In the genomic region with DNA sequence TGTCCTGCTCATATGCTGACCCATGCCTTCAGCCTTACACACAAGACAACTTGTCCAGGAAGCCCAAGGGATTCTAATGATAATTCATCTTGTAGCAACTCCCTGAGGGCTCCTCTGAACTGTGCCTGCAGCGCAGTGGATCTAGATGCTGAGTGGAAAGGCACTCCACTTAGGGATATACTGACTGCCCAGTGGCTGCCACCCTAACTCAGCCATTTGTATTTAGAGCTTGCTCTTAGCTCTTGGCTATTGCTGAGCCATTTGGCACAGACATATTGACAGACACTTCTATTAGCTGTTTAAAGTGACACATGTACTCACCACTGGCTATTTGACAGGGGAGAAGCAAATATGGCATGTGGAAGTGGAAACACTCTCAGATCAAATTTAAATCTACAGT, we compare ENCODE assay signal across 28 cellular contexts.
"Had no signal": no experiment of that assay in that cellular context is flagged by ENCODE, and none has a peak within 500 bp of the region (broad histone marks: within the 10 kb centered on the region; RNA-seq: fewer than 3 reads in every experiment).

No MANE protein-coding gene starts in this region.

- H3K4me3 ChIP-seq: ascending aorta, breast epithelium, cardiac muscle cell, coronary artery, dorsolateral prefrontal cortex had no signal

- H3K4me1 ChIP-seq: ascending aorta, breast epithelium had no signal

- H3K9me3 ChIP-seq: ascending aorta had no signal

- H3K27ac ChIP-seq: ascending aorta, breast epithelium, cardiac muscle cell, coronary artery, dorsolateral prefrontal cortex, WERI-Rb-1 had no signal

- DNase-seq: activated B cell treated with CpG ODN at 0.5 μM for 24 hours; activated CD4-positive, alpha-beta memory T cell treated with anti-CD3 and anti-CD28 coated beads, Interleukin-2, amount 10 ng/mL, durations not matched to agents 7 days and 5 days; activated CD4-positive, alpha-beta T cell treated with anti-CD3 and anti-CD28 coated beads, Interleukin-2, amount 10 ng/mL, durations not matched to agents 24 days and 14 days; activated CD4-positive, alpha-beta T cell treated with anti-CD3 and anti-CD28 coated beads, Interleukin-2, amount 50 U/mL, for 4 hours; activated CD8-positive, alpha-beta memory T cell treated with anti-CD3 and anti-CD28 coated beads, Interleukin-2, amount 50 U/mL, for 48 hours; activated gamma-delta T cell; activated naive CD4-positive, alpha-beta T cell; activated naive CD4-positive, alpha-beta T cell treated with anti-CD3 and anti-CD28 coated beads, Interleukin-2, amount 10 ng/mL, durations not matched to agents 7 days and 5 days; activated naive CD8-positive, alpha-beta T cell treated with anti-CD3 and anti-CD28 coated beads, Interleukin-2, amount 10 ng/mL, durations not matched to agents 7 days and 5 days; activated T-cell treated with anti-CD3 and anti-CD28 coated beads for 4 hours; activated T-cell treated with anti-CD3 and anti-CD28 coated beads, Interleukin-2, amount 50 U/mL, for 24 hours; activated T-cell treated with anti-CD3 and anti-CD28 coated beads, Interleukin-2, amount 50 U/mL, for 72 hours; dorsolateral prefrontal cortex; effector memory CD4-positive, alpha-beta T cell; endodermal cell; foreskin fibroblast; head of caudate nucleus; T-helper 1 cell; T-helper 17 cell; T1000; WERI-Rb-1 had no signal

- H3K36me3 ChIP-seq: ascending aorta, breast epithelium, cardiac muscle cell, WERI-Rb-1 had no signal

- ATAC-seq: activated CD4-positive, CD25-positive, alpha-beta regulatory T cell treated with anti-CD3 and anti-CD28 coated beads, Interleukin-2, amount 50 U/mL, for 24 hours; activated naive CD4-positive, alpha-beta T cell treated with anti-CD3 and anti-CD28 coated beads, Interleukin-2, amount 50 U/mL, for 72 hours; activated T-cell treated with anti-CD3 and anti-CD28 coated beads, Interleukin-2, amount 50 U/mL, for 72 hours; esophagus mucosa; T-helper 17 cell had no signal

- H3K27me3 ChIP-seq: ascending aorta, breast epithelium, cardiac muscle cell, dorsolateral prefrontal cortex had no signal
